Comparison of ENCODE assay signal across 30 cellular contexts in genomic region chr14:90603336-90603735, GRCh38.
"Had no signal": no experiment of that assay in that cellular context is flagged by ENCODE, and none has a peak within 500 bp of the region (broad histone marks: within the 10 kb centered on the region; RNA-seq: fewer than 3 reads in every experiment).

No MANE protein-coding gene starts in this region.

- H3K36me3 Mint-ChIP-seq: activated naive CD4-positive, alpha-beta T cell treated with anti-CD3 and anti-CD28 coated beads, Interleukin-2, amount 50 U/mL, for 24 hours; activated naive CD8-positive, alpha-beta T cell treated with anti-CD3 and anti-CD28 coated beads for 36 hours had no signal

- H3K9me3 ChIP-seq: adrenal gland, esophagus muscularis mucosa, heart left ventricle had no signal

- H3K4me1 Mint-ChIP-seq: activated CD4-positive, alpha-beta T cell treated with anti-CD3 and anti-CD28 coated beads, Interleukin-2, amount 10 ng/mL, durations not matched to agents 7 days and 5 days; activated naive CD4-positive, alpha-beta T cell treated with anti-CD3 and anti-CD28 coated beads, Interleukin-2, amount 50 U/mL, for 24 hours; activated naive CD8-positive, alpha-beta T cell treated with anti-CD3 and anti-CD28 coated beads for 36 hours had no signal

- H3K4me3 Mint-ChIP-seq: activated CD4-positive, alpha-beta T cell treated with anti-CD3 and anti-CD28 coated beads, Interleukin-2, amount 10 ng/mL, durations not matched to agents 7 days and 5 days; activated CD8-positive, alpha-beta T cell treated with anti-CD3 and anti-CD28 coated beads for 36 hours; activated naive CD4-positive, alpha-beta T cell treated with anti-CD3 and anti-CD28 coated beads for 36 hours; activated naive CD4-positive, alpha-beta T cell treated with anti-CD3 and anti-CD28 coated beads, Interleukin-2, amount 50 U/mL, for 24 hours; activated naive CD8-positive, alpha-beta T cell treated with anti-CD3 and anti-CD28 coated beads for 36 hours; activated naive CD8-positive, alpha-beta T cell treated with anti-CD3 and anti-CD28 coated beads, Interleukin-2, amount 50 U/mL, for 24 hours; activated T-cell treated with anti-CD3 and anti-CD28 coated beads, Interleukin-2, amount 50 U/mL, for 4 hours; activated T-helper 17 cell treated with anti-CD3 and anti-CD28 coated beads, Interleukin-2, amount 50 U/mL, for 72 hours had no signal

- H3K4me3 ChIP-seq: adrenal gland, dorsolateral prefrontal cortex, esophagus muscularis mucosa, heart left ventricle had no signal

- H3K27me3 Mint-ChIP-seq: activated naive CD4-positive, alpha-beta T cell treated with anti-CD3 and anti-CD28 coated beads, Interleukin-2, amount 50 U/mL, for 24 hours had no signal

- H3K27ac ChIP-seq: adrenal gland, esophagus muscularis mucosa, heart left ventricle had no signal

- H3K36me3 ChIP-seq: adrenal gland, heart left ventricle had no signal

- FAIRE-seq: colon, frontal cortex had no signal

- ATAC-seq: activated CD8-positive, alpha-beta T cell treated with anti-CD3 and anti-CD28 coated beads for 36 hours; activated naive CD8-positive, alpha-beta T cell treated with anti-CD3 and anti-CD28 coated beads, Interleukin-2, amount 50 U/mL, for 24 hours; activated T-cell treated with anti-CD3 and anti-CD28 coated beads, Interleukin-2, amount 50 U/mL, for 4 hours; activated T-helper 17 cell treated with anti-CD3 and anti-CD28 coated beads, Interleukin-2, amount 50 U/mL, for 72 hours; heart left ventricle had no signal

- H3K9me3 Mint-ChIP-seq: activated CD4-positive, alpha-beta T cell treated with anti-CD3 and anti-CD28 coated beads, Interleukin-2, amount 10 ng/mL, durations not matched to agents 7 days and 5 days; activated CD8-positive, alpha-beta T cell treated with anti-CD3 and anti-CD28 coated beads for 36 hours; activated naive CD4-positive, alpha-beta T cell treated with anti-CD3 and anti-CD28 coated beads for 36 hours; activated naive CD4-positive, alpha-beta T cell treated with anti-CD3 and anti-CD28 coated beads, Interleukin-2, amount 50 U/mL, for 24 hours; activated naive CD8-positive, alpha-beta T cell treated with anti-CD3 and anti-CD28 coated beads for 36 hours; activated naive CD8-positive, alpha-beta T cell treated with anti-CD3 and anti-CD28 coated beads, Interleukin-2, amount 50 U/mL, for 24 hours; activated T-cell treated with anti-CD3 and anti-CD28 coated beads, Interleukin-2, amount 50 U/mL, for 4 hours; activated T-helper 17 cell treated with anti-CD3 and anti-CD28 coated beads, Interleukin-2, amount 50 U/mL, for 72 hours; endodermal cell had no signal

- DNase-seq: activated CD4-positive, alpha-beta T cell treated with anti-CD3 and anti-CD28 coated beads for 1 hour; activated CD4-positive, alpha-beta T cell treated with anti-CD3 and anti-CD28 coated beads for 4 hours; activated CD4-positive, alpha-beta T cell treated with anti-CD3 and anti-CD28 coated beads, Interleukin-2, amount 10 ng/mL, durations not matched to agents 7 days and 5 days; activated CD4-positive, alpha-beta T cell treated with anti-CD3 and anti-CD28 coated beads, Interleukin-2, amount 50 U/mL, for 4 hours; activated CD4-positive, CD25-positive, alpha-beta regulatory T cell; activated CD8-positive, alpha-beta memory T cell treated with anti-CD3 and anti-CD28 coated beads for 24 hours; activated CD8-positive, alpha-beta T cell treated with anti-CD3 and anti-CD28 coated beads for 36 hours; activated effector memory CD4-positive, alpha-beta T cell treated with Interleukin-2 at 50 U/mL for 16 hours; activated gamma-delta T cell treated with Interleukin-2 at 50 U/mL for 16 hours; activated naive CD4-positive, alpha-beta T cell treated with anti-CD3 and anti-CD28 coated beads for 36 hours; activated naive CD8-positive, alpha-beta T cell treated with anti-CD3 and anti-CD28 coated beads for 36 hours; activated naive CD8-positive, alpha-beta T cell treated with anti-CD3 and anti-CD28 coated beads, Interleukin-2, amount 50 U/mL, for 24 hours; activated T-cell treated with anti-CD3 and anti-CD28 coated beads, Interleukin-2, amount 50 U/mL, for 4 hours; adrenal gland; amygdala; aorta; caudate nucleus; cortex of kidney; dorsolateral prefrontal cortex; effector memory CD4-positive, alpha-beta T cell; endodermal cell; erythroblast; foreskin fibroblast; heart left ventricle; T-helper 2 cell had no signal

- H3K27ac Mint-ChIP-seq: activated CD4-positive, alpha-beta T cell treated with anti-CD3 and anti-CD28 coated beads, Interleukin-2, amount 10 ng/mL, durations not matched to agents 7 days and 5 days; activated CD8-positive, alpha-beta T cell treated with anti-CD3 and anti-CD28 coated beads for 36 hours; activated naive CD4-positive, alpha-beta T cell treated with anti-CD3 and anti-CD28 coated beads for 36 hours; activated naive CD4-positive, alpha-beta T cell treated with anti-CD3 and anti-CD28 coated beads, Interleukin-2, amount 50 U/mL, for 24 hours; activated naive CD8-positive, alpha-beta T cell treated with anti-CD3 and anti-CD28 coated beads for 36 hours; activated naive CD8-positive, alpha-beta T cell treated with anti-CD3 and anti-CD28 coated beads, Interleukin-2, amount 50 U/mL, for 24 hours; activated T-helper 17 cell treated with anti-CD3 and anti-CD28 coated beads, Interleukin-2, amount 50 U/mL, for 72 hours; endodermal cell had no signal

- H3K27me3 ChIP-seq: adrenal gland, dorsolateral prefrontal cortex, esophagus muscularis mucosa, heart left ventricle had no signal
